In the genomic region with DNA sequence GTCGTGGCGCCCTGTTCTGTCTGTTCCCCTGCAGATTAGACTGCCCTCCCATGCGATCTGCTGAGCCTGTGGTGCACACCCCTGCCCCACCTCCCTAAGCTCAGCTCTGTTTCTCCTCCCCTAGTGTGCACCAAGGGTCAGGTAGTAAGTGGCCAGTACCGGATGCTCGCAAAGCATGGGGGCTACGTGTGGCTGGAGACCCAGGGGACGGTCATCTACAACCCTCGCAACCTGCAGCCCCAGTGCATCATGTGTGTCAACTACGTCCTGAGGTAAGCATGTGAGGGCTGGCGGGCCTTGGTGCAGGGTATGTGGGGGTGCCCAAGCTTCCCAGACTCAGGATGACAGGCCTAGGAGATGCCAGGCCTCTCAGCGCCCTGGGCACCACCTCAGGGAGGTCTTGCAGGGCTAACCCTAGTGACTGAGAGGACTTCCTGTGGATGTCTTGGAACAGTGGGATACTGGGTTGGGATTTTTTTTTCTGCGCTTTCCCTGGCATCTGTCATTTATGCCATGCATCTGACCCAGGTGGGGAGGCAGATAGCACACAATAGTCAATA, we compare ENCODE assay signal across 18 cellular contexts.
DNase-seq lines count a peak whose midpoint lies in the region; ATAC-seq, FAIRE-seq and TF ChIP-seq lines count a peak whose summit lies in the region.
"Had no signal": no experiment of that assay in that cellular context is flagged by ENCODE, and none has a peak within 500 bp of the region (broad histone marks: within the 10 kb centered on the region; RNA-seq: fewer than 3 reads in every experiment).

No MANE protein-coding gene starts in this region.

- H2AFZ ChIP-seq in trophoblast cell (ENCODE audit: insufficient read depth, low read length, poor library complexity), result no peak overlapping the region
- H2AFZ ChIP-seq: GM23248 had no signal

- H3K4me3 ChIP-seq in endodermal cell (ENCODE audit: low read length), result no peak overlapping the region
- H3K4me3 ChIP-seq in trophoblast cell (ENCODE audit: low read depth, low read length), result peak overlapping the region; percentile 38
- H3K4me3 ChIP-seq: BLaER1, GM23248 had no signal

- H4K12ac ChIP-seq in trophoblast cell (ENCODE audit: low read depth, low read length), result no peak overlapping the region

- no peak overlapping the region for H3K4me2 ChIP-seq in trophoblast cell (ENCODE audit: low read length)
- H3K4me2 ChIP-seq: BLaER1 had no signal

- peak; percentile 81 for FAIRE-seq in urothelium cell line (lab: Jason Lieb, UNC)
- FAIRE-seq: GM18507, H54 had no signal

- H2BK5ac ChIP-seq in trophoblast cell (ENCODE audit: low read depth, low read length, poor library complexity), result no peak overlapping the region

- no peak overlapping the region for H2BK120ac ChIP-seq in trophoblast cell (ENCODE audit: insufficient read depth, low read length, poor library complexity)

- H4K8ac ChIP-seq in trophoblast cell (ENCODE audit: low read depth, low read length), result no peak overlapping the region

- H3K23ac ChIP-seq in trophoblast cell (ENCODE audit: low read length), result peak overlapping the region; percentile 34

- no peak for TF ChIP-seq CTCF in endodermal cell (conservative IDR thresholded peaks at IDR 0.05)

- H3K27ac ChIP-seq in endodermal cell (ENCODE audit: low read depth, low read length), result no peak overlapping the region
- no peak overlapping the region for H3K27ac ChIP-seq in trophoblast cell (ENCODE audit: low read depth, low read length)
- H3K27ac ChIP-seq: BLaER1, GM23248 had no signal

- ATAC-seq in HG02642 (IDR thresholded peaks at IDR 0.05; ENCODE audit: poor library complexity, unreplicated experiment), result no peak
- ATAC-seq: HCT116 had no signal

- no peaks in the 10 kb centered on the region for H3K79me2 ChIP-seq in trophoblast cell (ENCODE audit: control insufficient read depth, insufficient read depth, low read length, poor library complexity)

- H3K36me3 ChIP-seq in endodermal cell (ENCODE audit: control insufficient read depth, insufficient read depth, low read length) (no peaks in the 10 kb centered on the region), trophoblast cell (ENCODE audit: control insufficient read depth in 1 of 2, insufficient read depth in 2 of 2, low read length in 2 of 2) (peaks cover 64 to 89% of the 10 kb centered on the region in 2 experiments)

- no peak overlapping the region for H3K27ac Mint-ChIP-seq in endodermal cell
- H3K27ac Mint-ChIP-seq: CD8-positive, alpha-beta memory T cell had no signal

- H3K9ac ChIP-seq in endodermal cell (ENCODE audit: extremely low read depth, low read length, poor library complexity, severe bottlenecking) (no peak overlapping the region), trophoblast cell (ENCODE audit: low read length) (peak overlapping the region; percentile 28)
- H3K9ac ChIP-seq: BLaER1, GM23248 had no signal

- H3K14ac ChIP-seq in trophoblast cell (ENCODE audit: low read length), result no peak overlapping the region

- H4K91ac ChIP-seq in trophoblast cell (ENCODE audit: low read depth, low read length), result no peak overlapping the region

- H3K4me3 Mint-ChIP-seq in endodermal cell, result no peak overlapping the region
- H3K4me3 Mint-ChIP-seq: CD8-positive, alpha-beta memory T cell had no signal

- in situ Hi-C loops in G401 (cut with HindIII; ENCODE audit: low sequenced_read_pairs), result no loop called here

- no peak overlapping the region for H2BK12ac ChIP-seq in trophoblast cell (ENCODE audit: low read length)

- no peak overlapping the region for H2AK5ac ChIP-seq in trophoblast cell (ENCODE audit: low read length)

- H3K27me3 Mint-ChIP-seq in endodermal cell (ENCODE audit: insufficient read depth), result no peaks in the 10 kb centered on the region

- H3K27me3 ChIP-seq in endodermal cell (ENCODE audit: control insufficient read depth, insufficient read depth, low read length, poor library complexity, severe bottlenecking) (no peaks in the 10 kb centered on the region), trophoblast cell (ENCODE audit: insufficient read depth, low read length) (no peaks in the 10 kb centered on the region)
- H3K27me3 ChIP-seq: BLaER1 had no signal

- peaks cover 10% of the 10 kb centered on the region for H3K9me3 Mint-ChIP-seq in endodermal cell
- H3K9me3 Mint-ChIP-seq: CD8-positive, alpha-beta memory T cell had no signal

- H3K4me1 Mint-ChIP-seq in endodermal cell, result peaks cover 9% of the 10 kb centered on the region
- H3K4me1 Mint-ChIP-seq: CD8-positive, alpha-beta memory T cell had no signal

- 91 to 94% methylated on average over 9 to 12 of the region's 12 CpGs for WGBS in endodermal cell (ENCODE audit: insufficient coverage in 1 of 2, insufficient read length in 1 of 2), 2 experiments
- no CpG with 5 or more reads among the region's 12 CpGs for WGBS in trophoblast cell (ENCODE audit: extremely low coverage, insufficient coverage, insufficient read length)

- peak; percentile 28 for DNase-seq in activated CD8-positive, alpha-beta memory T cell treated with anti-CD3 and anti-CD28 coated beads, Interleukin-2, amount 50 U/mL, for 48 hours
- DNase-seq in activated CD8-positive, alpha-beta memory T cell treated with anti-CD3 and anti-CD28 coated beads, Interleukin-2, amount 50 U/mL, for 4 hours, result no peak
- DNase-seq in endodermal cell (peak; percentile 28), trophoblast cell (no peak), urothelium cell line (ENCODE audit: low spot score) (no peak), G401 (ENCODE audit: low spot score) (no peak)
- DNase-seq: 8988T, AML-193, Caco-2, DND-41, GF-D8, GM23248 had no signal

- H3K79me1 ChIP-seq in trophoblast cell (ENCODE audit: low read length), result no peaks in the 10 kb centered on the region

- peak overlapping the region; percentile 16 for H3K18ac ChIP-seq in trophoblast cell (ENCODE audit: low read length)

- H3K4me1 ChIP-seq in endodermal cell (ENCODE audit: control insufficient read depth, insufficient read depth, low read length) (no peaks in the 10 kb centered on the region), trophoblast cell (ENCODE audit: control insufficient read depth in 1 of 2, insufficient read depth in 2 of 2, low read length in 2 of 2) (no peaks in the 10 kb centered on the region)
- H3K4me1 ChIP-seq: Caco-2 had no signal

- H3K9me3 ChIP-seq in endodermal cell (ENCODE audit: control insufficient read depth, low read length) (no peaks in the 10 kb centered on the region), trophoblast cell (ENCODE audit: insufficient read depth, low read depth, low read length) (peaks cover 3% of the 10 kb centered on the region)
- H3K9me3 ChIP-seq: Caco-2 had no signal

- no peaks in the 10 kb centered on the region for H3K36me3 Mint-ChIP-seq in endodermal cell (ENCODE audit: low read depth)
- H3K36me3 Mint-ChIP-seq: CD8-positive, alpha-beta memory T cell had no signal

- H3K4ac ChIP-seq in trophoblast cell (ENCODE audit: low read depth, low read length), result no peak overlapping the region

Comparison
In these comparisons a context has a peak if more than half of its experiments do, and no peak if none do; other contexts are left out.
1. DNase-seq: peak in activated CD8-positive, alpha-beta memory T cell treated with anti-CD3 and anti-CD28 coated beads, Interleukin-2, amount 50 U/mL, for 48 hours (single experiment) and endodermal cell (single experiment); none in activated CD8-positive, alpha-beta memory T cell treated with anti-CD3 and anti-CD28 coated beads, Interleukin-2, amount 50 U/mL, for 4 hours (single experiment), trophoblast cell (0 of 2), urothelium cell line (single experiment) and G401 (single experiment).